1 cellular context compared by ENCODE assay signal in genomic region chr11:79418241-79418640, GRCh38.
TF ChIP-seq lines count a peak whose summit lies in the region.

No MANE protein-coding gene starts in this region.

TF ChIP-seq in IMR-90, 13 proteins besides CTCF, POLR2A, EP300 and RAD21 (continued from another document):
- no peak for TF ChIP-seq USF2 (IDR thresholded peaks at IDR 0.05; ENCODE audit: low read depth, low read length)
- no peak for TF ChIP-seq MAFK (IDR thresholded peaks at IDR 0.05; ENCODE audit: low read depth, low read length)
- no peak for TF ChIP-seq CHD1 (IDR thresholded peaks at IDR 0.05; ENCODE audit: low read depth, low read length)
